12 cellular contexts compared by ENCODE assay signal in genomic region chr5:96572864-96573512, GRCh38.
DNase-seq lines count a peak whose midpoint lies in the region; ATAC-seq and TF ChIP-seq lines count a peak whose summit lies in the region.
"Had no signal": no experiment of that assay in that cellular context is flagged by ENCODE, and none has a peak within 500 bp of the region (broad histone marks: within the 10 kb centered on the region; RNA-seq: fewer than 3 reads in every experiment).

No MANE protein-coding gene starts in this region.

- H3K4me3 ChIP-seq in PC-9 (no peak overlapping the region), smooth muscle cell (no peak overlapping the region)
- H3K4me3 ChIP-seq: neural progenitor cell had no signal

- peaks cover 11% of the 10 kb centered on the region; the same call in 1 of the 2 replicates for H3F3A ChIP-seq in PC-9 (ENCODE audit: insufficient read depth, low read depth)
- no peaks in the 10 kb centered on the region for H3F3A ChIP-seq in smooth muscle cell (ENCODE audit: low read depth)

- H3K79me2 ChIP-seq in PC-9 (ENCODE audit: low read depth), result no peaks in the 10 kb centered on the region
- no peaks in the 10 kb centered on the region for H3K79me2 ChIP-seq in smooth muscle cell (ENCODE audit: low read depth)

- peak overlapping the region; percentile 39 for H3K4me2 ChIP-seq in PC-9
- H3K4me2 ChIP-seq in smooth muscle cell, result no peak overlapping the region
- H3K4me2 ChIP-seq: neural progenitor cell had no signal

- intact Hi-C loops in PC-9 (cut with micrococcal nuclease; ENCODE audit: unreplicated experiment), result no loop called here

- CTCF ChIA-PET in PC-9 (lab: Charles Lee), result interaction anchor here (0.5 to 0.6 kb wide), 2 partner anchors 27 to 41 kb away, joined by 3 to 8 read pairs; no protein-coding TSS in a partner anchor

- BruUV-seq in PC-9 (replicated peaks; lab: Mats Ljungman, UMichigan), result no TSS peak

- ATAC-seq in HG03097 (IDR thresholded peaks at IDR 0.05; ENCODE audit: low FRiP score, unreplicated experiment), result no peak

- POLR2A ChIA-PET in PC-9 (lab: Charles Lee; ENCODE audit: unreplicated experiment), result interaction anchor here (0.7 kb wide), 1 partner anchor 103 kb away, joined by 3 read pairs; no protein-coding TSS in a partner anchor

- H2AFZ ChIP-seq in PC-9, result no peak overlapping the region
- no peak overlapping the region for H2AFZ ChIP-seq in smooth muscle cell (ENCODE audit: low read depth)
- H2AFZ ChIP-seq: neural progenitor cell had no signal

- H3K9me3 ChIP-seq in PC-9 (ENCODE audit: insufficient read depth, low read depth) (0 out of 2 replicates have a peak, but pooled peaks cover 2% of the 10 kb centered on the region), smooth muscle cell (replicated peaks; ENCODE audit: low read depth) (no peaks in the 10 kb centered on the region)

- H4K20me1 ChIP-seq in PC-9 (ENCODE audit: insufficient read depth) (no peaks in the 10 kb centered on the region), smooth muscle cell (ENCODE audit: low read depth) (no peaks in the 10 kb centered on the region)

- DNase-seq in NCI-H2029 (lab: John Stamatoyannopoulos, UW), result peak; percentile 53
- DNase-seq in NCI-H2029 treated with DMSO at 0.1 percent for 48 hours (lab: John Stamatoyannopoulos, UW), result no peak
- DNase-seq in PC-9, result peak; percentile 5 to 86
- DNase-seq in dermis blood vessel endothelial cell, result peak; percentile 86
- no peak for DNase-seq in smooth muscle cell (lab: John Stamatoyannopoulos, UW; ENCODE audit: unreplicated experiment)
- no peak for DNase-seq in NCI-H1048 (lab: John Stamatoyannopoulos, UW)
- no peak for DNase-seq in HUDEP-2 (lab: John Stamatoyannopoulos, UW; ENCODE audit: unreplicated experiment in 76 of 76)
- DNase-seq: NCI-H510A; stimulated activated CD4-positive, alpha-beta T cell treated with anti-CD3 and anti-CD28 coated beads, Interleukin-4, amount 100 ng/mL, for 1 hour had no signal

- no peak overlapping the region for H3K9ac ChIP-seq in smooth muscle cell (ENCODE audit: low read depth)
- H3K9ac ChIP-seq: neural progenitor cell had no signal

- peak overlapping the region; percentile 61 for H3K27ac ChIP-seq in PC-9
- H3K27ac ChIP-seq in smooth muscle cell (ENCODE audit: low read depth), result peak overlapping the region; percentile 28
- H3K27ac ChIP-seq: 22Rv1, neural progenitor cell had no signal

- WGBS in smooth muscle cell (ENCODE audit: low lambda C conversion rate), result 78% methylated on average over 5 of the region's 5 CpGs

- H3K9me2 ChIP-seq in PC-9 (ENCODE audit: insufficient read depth), result no peaks in the 10 kb centered on the region

- peaks cover 11% of the 10 kb centered on the region for H3K4me1 ChIP-seq in PC-9 (replicated peaks; ENCODE audit: insufficient read depth)
- no peaks in the 10 kb centered on the region for H3K4me1 ChIP-seq in smooth muscle cell (ENCODE audit: low read depth)
- H3K4me1 ChIP-seq: neural progenitor cell had no signal

- TF ChIP-seq CTCF in PC-9 (conservative IDR thresholded peaks at IDR 0.05) (no peak), smooth muscle cell (IDR thresholded peaks at IDR 0.05; ENCODE audit: borderline replicate concordance, insufficient read depth, poor library complexity, severe bottlenecking) (no peak)

- H3K27me3 ChIP-seq in PC-9 (ENCODE audit: insufficient read depth, low read depth) (no peaks in the 10 kb centered on the region), smooth muscle cell (ENCODE audit: low read depth) (no peaks in the 10 kb centered on the region)
- H3K27me3 ChIP-seq: neural progenitor cell had no signal

- H3K36me3 ChIP-seq in PC-9 (ENCODE audit: low read depth), result no peaks in the 10 kb centered on the region
- H3K36me3 ChIP-seq in smooth muscle cell (ENCODE audit: low read depth), result no peaks in the 10 kb centered on the region
- H3K36me3 ChIP-seq: neural progenitor cell had no signal

Comparison
In these comparisons a context has a peak if more than half of its experiments do, and no peak if none do; other contexts are left out.
1. DNase-seq: peak in NCI-H2029 (single experiment), PC-9 (2 of 2) and dermis blood vessel endothelial cell (single experiment); none in NCI-H2029 treated with DMSO at 0.1 percent for 48 hours (single experiment), smooth muscle cell (single experiment), NCI-H1048 (single experiment) and HUDEP-2 (0 of 76).